ENCODE assay signal across 26 cellular contexts in genomic region chr11:96752221-96752620, GRCh38.
"Had no signal": no experiment of that assay in that cellular context is flagged by ENCODE, and none has a peak within 500 bp of the region (broad histone marks: within the 10 kb centered on the region; RNA-seq: fewer than 3 reads in every experiment).

No MANE protein-coding gene starts in this region.

- H3K9me3 ChIP-seq: left ventricle myocardium inferior, right atrium auricular region, right lobe of liver, tibial nerve, uterus had no signal

- H3K9me3 Mint-ChIP-seq: nephron, neural crest cell, type B pancreatic cell had no signal

- ATAC-seq: naive thymus-derived CD8-positive, alpha-beta T cell; right lobe of liver; stimulated activated memory B cell treated with anti-CD40 and anti-IgM and Interleukin-4, amounts not matched to agents 10 μg/mL and 1 μg/mL and 100 μg/mL, for 72 hours; stimulated activated naive CD8-positive, alpha-beta T cell treated with anti-CD3 and anti-CD28 coated beads, Interleukin-15, amount 100 ng/mL, for 72 hours had no signal

- H3K36me3 ChIP-seq: left ventricle myocardium inferior, right atrium auricular region, right lobe of liver, tibial nerve, uterus had no signal

- H3K4me1 Mint-ChIP-seq: immature natural killer cell; naive thymus-derived CD8-positive, alpha-beta T cell; nephron; neural crest cell; stimulated activated memory B cell treated with anti-CD40 and anti-IgM and Interleukin-4, amounts not matched to agents 10 μg/mL and 1 μg/mL and 100 μg/mL, for 72 hours; stimulated activated naive CD8-positive, alpha-beta T cell treated with anti-CD3 and anti-CD28 coated beads, Interleukin-15, amount 100 ng/mL, for 72 hours had no signal

- H3K4me3 Mint-ChIP-seq: immature natural killer cell; naive thymus-derived CD8-positive, alpha-beta T cell; nephron; neural crest cell; stimulated activated memory B cell treated with anti-CD40 and anti-IgM and Interleukin-4, amounts not matched to agents 10 μg/mL and 1 μg/mL and 100 μg/mL, for 72 hours; stimulated activated naive CD8-positive, alpha-beta T cell treated with anti-CD3 and anti-CD28 coated beads, Interleukin-15, amount 100 ng/mL, for 72 hours; type B pancreatic cell had no signal

- H3K4me3 ChIP-seq: left ventricle myocardium inferior, lung, right atrium auricular region, right lobe of liver, smooth muscle cell, tibial nerve, uterus had no signal

- DNase-seq: hypothalamus; immature natural killer cell; islet precursor cell; left ventricle myocardium inferior; midbrain; naive thymus-derived CD8-positive, alpha-beta T cell; nucleus accumbens; right lobe of liver; stimulated activated CD4-positive, alpha-beta T cell treated with anti-CD3 and anti-CD28 coated beads, Interleukin-1b, Interleukin-23, amount 100 ng/mL, for 48 hours; stimulated activated CD4-positive, alpha-beta T cell treated with anti-CD3 and anti-CD28 coated beads, Interleukin-2, amount 100 ng/mL, for 48 hours; stimulated activated CD4-positive, alpha-beta T cell treated with anti-CD3 and anti-CD28 coated beads, Interleukin-4, amount 100 ng/mL, for 4 hours; stimulated activated CD8-positive, alpha-beta memory T cell treated with anti-CD3 and anti-CD28 coated beads, Interleukin-4, amount 100 ng/mL, for 48 hours; stimulated activated naive CD4-positive, alpha-beta T cell treated with Interleukin-2 at 50 U/mL for 16 hours; stimulated activated naive CD8-positive, alpha-beta T cell treated with anti-CD3 and anti-CD28 coated beads, Interleukin-15, amount 100 ng/mL, for 72 hours; substantia nigra; uterus had no signal

- H3K4me1 ChIP-seq: parathyroid adenoma, right atrium auricular region, right lobe of liver, uterus had no signal

- H3K36me3 Mint-ChIP-seq: immature natural killer cell; naive thymus-derived CD8-positive, alpha-beta T cell; stimulated activated memory B cell treated with anti-CD40 and anti-IgM and Interleukin-4, amounts not matched to agents 10 μg/mL and 1 μg/mL and 100 μg/mL, for 72 hours; type B pancreatic cell had no signal

- H3K27ac Mint-ChIP-seq: immature natural killer cell; naive thymus-derived CD8-positive, alpha-beta T cell; nephron; progenitor cell of endocrine pancreas; stimulated activated memory B cell treated with anti-CD40 and anti-IgM and Interleukin-4, amounts not matched to agents 10 μg/mL and 1 μg/mL and 100 μg/mL, for 72 hours; type B pancreatic cell had no signal

- H3K27me3 Mint-ChIP-seq: naive thymus-derived CD8-positive, alpha-beta T cell; stimulated activated memory B cell treated with anti-CD40 and anti-IgM and Interleukin-4, amounts not matched to agents 10 μg/mL and 1 μg/mL and 100 μg/mL, for 72 hours; stimulated activated naive CD8-positive, alpha-beta T cell treated with anti-CD3 and anti-CD28 coated beads, Interleukin-15, amount 100 ng/mL, for 72 hours had no signal
